Comparison of ENCODE assay signal across 1 cellular context in the genomic region with DNA sequence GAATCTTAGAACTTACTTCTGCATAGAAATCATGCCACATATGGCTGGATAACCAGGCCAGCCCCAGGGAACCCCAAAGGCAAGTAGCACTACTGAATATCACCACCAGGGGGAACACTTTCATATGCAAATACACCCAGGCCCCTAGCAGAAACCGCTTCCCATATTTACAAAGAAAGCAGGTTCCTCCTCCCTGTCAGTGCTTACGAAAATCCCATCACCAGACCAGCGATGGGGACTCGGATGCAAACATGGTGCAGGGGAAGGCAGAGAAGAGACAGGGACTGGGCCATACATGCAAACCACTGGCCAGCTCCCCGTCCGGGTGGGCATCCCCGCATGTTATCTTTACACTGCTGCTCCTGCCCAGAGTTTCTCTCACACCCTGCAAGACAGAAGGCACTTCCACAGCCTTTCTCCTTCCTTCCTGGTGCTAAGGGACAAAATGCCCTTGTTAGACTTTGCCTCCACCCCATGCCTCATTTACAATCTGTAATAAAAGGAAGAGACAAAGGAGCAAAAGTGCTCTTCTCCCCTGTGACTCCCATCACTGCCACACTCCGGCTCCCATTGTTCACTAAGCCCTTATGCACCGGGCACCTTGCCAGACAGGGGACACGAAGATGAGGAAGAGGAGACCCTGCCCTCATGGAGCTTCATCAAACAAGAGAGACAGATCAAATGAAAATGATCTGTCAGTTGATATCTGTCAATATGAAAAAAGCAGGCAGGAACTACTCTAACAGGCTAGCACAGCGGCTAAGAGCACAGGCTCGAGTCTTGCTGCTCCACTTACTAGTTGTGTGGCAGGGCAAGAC.
TF ChIP-seq lines count a peak whose summit lies in the region.

No MANE protein-coding gene starts in this region.

TF ChIP-seq in HepG2, 621 proteins besides CTCF, POLR2A, EP300 and RAD21 (continued from another document):
- TF ChIP-seq, protein P1, sequence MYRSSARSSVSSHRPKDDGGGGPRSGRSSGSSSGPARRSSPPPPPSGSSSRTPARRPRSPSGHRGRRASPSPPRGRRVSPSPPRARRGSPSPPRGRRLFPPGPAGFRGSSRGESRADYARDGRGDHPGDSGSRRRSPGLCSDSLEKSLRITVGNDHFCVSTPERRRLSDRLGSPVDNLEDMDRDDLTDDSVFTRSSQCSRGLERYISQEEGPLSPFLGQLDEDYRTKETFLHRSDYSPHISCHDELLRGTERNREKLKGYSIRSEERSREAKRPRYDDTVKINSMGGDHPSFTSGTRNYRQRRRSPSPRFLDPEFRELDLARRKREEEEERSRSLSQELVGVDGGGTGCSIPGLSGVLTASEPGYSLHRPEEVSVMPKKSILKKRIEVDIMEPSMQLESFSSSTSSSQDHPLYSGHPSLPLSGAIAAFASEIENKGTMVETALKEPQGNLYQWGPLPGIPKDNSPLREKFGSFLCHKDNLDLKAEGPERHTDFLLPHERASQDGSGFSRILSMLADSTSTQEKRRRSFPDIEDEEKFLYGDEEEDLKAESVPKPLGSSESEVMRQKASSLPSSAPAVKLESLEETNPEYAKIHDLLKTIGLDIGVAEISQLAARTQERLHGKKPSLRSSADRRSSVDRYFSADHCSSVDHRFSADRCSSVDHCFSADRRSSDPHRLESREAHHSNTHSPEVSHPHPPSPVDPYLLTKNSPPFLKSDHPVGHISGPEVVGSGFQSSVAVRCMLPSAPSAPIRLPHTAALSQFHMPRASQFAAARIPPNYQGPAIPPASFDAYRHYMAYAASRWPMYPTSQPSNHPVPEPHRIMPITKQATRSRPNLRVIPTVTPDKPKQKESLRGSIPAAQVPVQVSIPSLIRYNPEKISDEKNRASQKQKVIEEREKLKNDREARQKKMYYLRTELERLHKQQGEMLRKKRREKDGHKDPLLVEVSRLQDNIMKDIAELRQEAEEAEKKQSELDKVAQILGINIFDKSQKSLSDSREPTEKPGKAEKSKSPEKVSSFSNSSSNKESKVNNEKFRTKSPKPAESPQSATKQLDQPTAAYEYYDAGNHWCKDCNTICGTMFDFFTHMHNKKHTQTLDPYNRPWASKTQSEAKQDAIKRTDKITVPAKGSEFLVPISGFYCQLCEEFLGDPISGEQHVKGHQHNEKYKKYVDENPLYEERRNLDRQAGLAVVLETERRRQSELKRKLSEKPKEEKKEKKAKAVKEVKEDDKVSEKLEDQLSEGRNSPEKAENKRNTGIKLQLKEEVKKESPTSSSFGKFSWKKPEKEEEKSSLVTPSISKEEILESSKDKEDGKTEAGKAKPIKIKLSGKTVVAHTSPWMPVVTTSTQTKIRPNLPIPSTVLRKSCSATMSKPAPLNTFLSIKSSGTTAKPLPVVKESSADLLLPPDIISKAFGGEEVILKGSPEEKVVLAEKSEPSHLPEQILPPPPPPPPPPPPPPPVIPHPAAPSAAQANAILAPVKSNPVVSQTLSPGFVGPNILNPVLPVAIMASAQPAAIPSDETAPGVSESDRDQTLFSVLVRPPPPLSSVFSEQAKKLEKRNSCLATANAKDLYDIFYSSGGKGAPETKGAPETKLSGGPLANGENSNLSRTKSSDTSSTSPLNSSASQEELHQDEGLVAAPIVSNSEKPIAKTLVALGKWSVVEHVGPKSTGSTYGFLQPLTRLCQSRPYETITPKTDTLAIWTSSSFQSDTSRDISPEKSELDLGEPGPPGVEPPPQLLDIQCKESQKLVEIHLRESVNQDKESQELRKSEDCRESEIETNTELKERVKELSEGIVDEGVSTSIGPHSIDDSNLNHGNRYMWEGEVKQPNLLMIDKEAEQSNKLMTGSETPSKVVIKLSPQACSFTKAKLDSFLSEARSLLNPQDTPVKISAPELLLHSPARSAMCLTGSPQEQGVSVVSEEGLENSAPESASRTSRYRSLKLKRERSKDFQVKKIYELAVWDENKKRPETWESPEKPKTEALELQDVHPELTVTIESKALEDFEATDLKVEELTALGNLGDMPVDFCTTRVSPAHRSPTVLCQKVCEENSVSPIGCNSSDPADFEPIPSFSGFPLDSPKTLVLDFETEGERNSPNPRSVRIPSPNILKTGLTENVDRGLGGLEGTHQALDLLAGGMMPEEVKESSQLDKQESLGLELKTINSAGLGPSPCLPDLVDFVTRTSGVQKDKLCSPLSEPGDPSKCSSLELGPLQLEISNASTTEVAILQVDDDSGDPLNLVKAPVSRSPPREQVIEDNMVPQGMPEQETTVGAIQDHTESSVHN (CRISPR knock-in tag; IDR thresholded peaks at IDR 0.05), result no peak
- TF ChIP-seq ZNF775 (CRISPR knock-in tag; IDR thresholded peaks at IDR 0.05; ENCODE audit: borderline replicate concordance), result no peak
- TF ChIP-seq DMAP1 (CRISPR knock-in tag; IDR thresholded peaks at IDR 0.05), result no peak
- no peak for TF ChIP-seq HNF4A (CRISPR knock-in tag; IDR thresholded peaks at IDR 0.05)
- TF ChIP-seq, protein P2, sequence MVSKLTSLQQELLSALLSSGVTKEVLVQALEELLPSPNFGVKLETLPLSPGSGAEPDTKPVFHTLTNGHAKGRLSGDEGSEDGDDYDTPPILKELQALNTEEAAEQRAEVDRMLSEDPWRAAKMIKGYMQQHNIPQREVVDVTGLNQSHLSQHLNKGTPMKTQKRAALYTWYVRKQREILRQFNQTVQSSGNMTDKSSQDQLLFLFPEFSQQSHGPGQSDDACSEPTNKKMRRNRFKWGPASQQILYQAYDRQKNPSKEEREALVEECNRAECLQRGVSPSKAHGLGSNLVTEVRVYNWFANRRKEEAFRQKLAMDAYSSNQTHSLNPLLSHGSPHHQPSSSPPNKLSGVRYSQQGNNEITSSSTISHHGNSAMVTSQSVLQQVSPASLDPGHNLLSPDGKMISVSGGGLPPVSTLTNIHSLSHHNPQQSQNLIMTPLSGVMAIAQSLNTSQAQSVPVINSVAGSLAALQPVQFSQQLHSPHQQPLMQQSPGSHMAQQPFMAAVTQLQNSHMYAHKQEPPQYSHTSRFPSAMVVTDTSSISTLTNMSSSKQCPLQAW (CRISPR knock-in tag; IDR thresholded peaks at IDR 0.05), result peak; percentile 41; the same call in 1 of the 2 replicates
- TF ChIP-seq ZFYVE20 (CRISPR knock-in tag; IDR thresholded peaks at IDR 0.05; ENCODE audit: borderline replicate concordance, low read depth), result no peak
- no peak for TF ChIP-seq ZNF296 (CRISPR knock-in tag; conservative IDR thresholded peaks at IDR 0.05)
- TF ChIP-seq FOXA3 (CRISPR knock-in tag; IDR thresholded peaks at IDR 0.05), result peak; percentile 83
- TF ChIP-seq ZNF460 (CRISPR knock-in tag; IDR thresholded peaks at IDR 0.05; ENCODE audit: borderline replicate concordance), result no peak
- TF ChIP-seq ZNF768 (CRISPR knock-in tag; IDR thresholded peaks at IDR 0.05), result no peak
- no peak for TF ChIP-seq NKX3-1 (CRISPR knock-in tag; IDR thresholded peaks at IDR 0.05)
- TF ChIP-seq NFYB (CRISPR knock-in tag; IDR thresholded peaks at IDR 0.05), result no peak
- TF ChIP-seq ZNF12 (CRISPR knock-in tag; IDR thresholded peaks at IDR 0.05), result no peak
- no peak for TF ChIP-seq ZFP36L2 (CRISPR knock-in tag; IDR thresholded peaks at IDR 0.05)
- no peak for TF ChIP-seq PCBP1 (IDR thresholded peaks at IDR 0.05; ENCODE audit: borderline replicate concordance, low read depth, low read length)
- TF ChIP-seq, protein P3, sequence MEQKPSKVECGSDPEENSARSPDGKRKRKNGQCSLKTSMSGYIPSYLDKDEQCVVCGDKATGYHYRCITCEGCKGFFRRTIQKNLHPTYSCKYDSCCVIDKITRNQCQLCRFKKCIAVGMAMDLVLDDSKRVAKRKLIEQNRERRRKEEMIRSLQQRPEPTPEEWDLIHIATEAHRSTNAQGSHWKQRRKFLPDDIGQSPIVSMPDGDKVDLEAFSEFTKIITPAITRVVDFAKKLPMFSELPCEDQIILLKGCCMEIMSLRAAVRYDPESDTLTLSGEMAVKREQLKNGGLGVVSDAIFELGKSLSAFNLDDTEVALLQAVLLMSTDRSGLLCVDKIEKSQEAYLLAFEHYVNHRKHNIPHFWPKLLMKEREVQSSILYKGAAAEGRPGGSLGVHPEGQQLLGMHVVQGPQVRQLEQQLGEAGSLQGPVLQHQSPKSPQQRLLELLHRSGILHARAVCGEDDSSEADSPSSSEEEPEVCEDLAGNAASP (CRISPR knock-in tag; IDR thresholded peaks at IDR 0.05; ENCODE audit: borderline replicate concordance), result no peak
- TF ChIP-seq ZNF253 (CRISPR knock-in tag; IDR thresholded peaks at IDR 0.05; ENCODE audit: borderline replicate concordance), result no peak
- TF ChIP-seq ZNF354B (CRISPR knock-in tag; IDR thresholded peaks at IDR 0.05), result no peak
- TF ChIP-seq RFX3 (CRISPR knock-in tag; IDR thresholded peaks at IDR 0.05), result no peak
- TF ChIP-seq, protein P4, sequence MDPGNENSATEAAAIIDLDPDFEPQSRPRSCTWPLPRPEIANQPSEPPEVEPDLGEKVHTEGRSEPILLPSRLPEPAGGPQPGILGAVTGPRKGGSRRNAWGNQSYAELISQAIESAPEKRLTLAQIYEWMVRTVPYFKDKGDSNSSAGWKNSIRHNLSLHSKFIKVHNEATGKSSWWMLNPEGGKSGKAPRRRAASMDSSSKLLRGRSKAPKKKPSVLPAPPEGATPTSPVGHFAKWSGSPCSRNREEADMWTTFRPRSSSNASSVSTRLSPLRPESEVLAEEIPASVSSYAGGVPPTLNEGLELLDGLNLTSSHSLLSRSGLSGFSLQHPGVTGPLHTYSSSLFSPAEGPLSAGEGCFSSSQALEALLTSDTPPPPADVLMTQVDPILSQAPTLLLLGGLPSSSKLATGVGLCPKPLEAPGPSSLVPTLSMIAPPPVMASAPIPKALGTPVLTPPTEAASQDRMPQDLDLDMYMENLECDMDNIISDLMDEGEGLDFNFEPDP (CRISPR knock-in tag; conservative IDR thresholded peaks at IDR 0.05), result no peak
- 0 out of 4 replicates have a peak, but pooled peaks of 1 of the 2 experiments have one; percentile 31 for TF ChIP-seq KLF16 (CRISPR knock-in tag; IDR thresholded peaks at IDR 0.05)
- TF ChIP-seq FOXO1 (CRISPR knock-in tag; IDR thresholded peaks at IDR 0.05), result peak; percentile 34; the same call in 1 of the 2 replicates
- no peak for TF ChIP-seq ZBTB21 (CRISPR knock-in tag; IDR thresholded peaks at IDR 0.05)
- 0 out of 2 replicates have a peak, but pooled peaks have one; percentile 31 for TF ChIP-seq FOXK1 (CRISPR knock-in tag; IDR thresholded peaks at IDR 0.05; ENCODE audit: borderline replicate concordance, low read depth)
- TF ChIP-seq MIER2 (CRISPR knock-in tag; IDR thresholded peaks at IDR 0.05), result no peak
- TF ChIP-seq ZNF883 (CRISPR knock-in tag; IDR thresholded peaks at IDR 0.05; ENCODE audit: not compliant biosample characterization), result no peak
- no peak for TF ChIP-seq CBFB (CRISPR knock-in tag; IDR thresholded peaks at IDR 0.05)
- TF ChIP-seq STAG1 (CRISPR knock-in tag; IDR thresholded peaks at IDR 0.05), result peak; percentile 77
- no peak for TF ChIP-seq ZNF234 (CRISPR knock-in tag; conservative IDR thresholded peaks at IDR 0.05)
- no peak for TF ChIP-seq LCORL (IDR thresholded peaks at IDR 0.05)
- no peak for TF ChIP-seq LCORL (CRISPR knock-in tag; IDR thresholded peaks at IDR 0.05)
- TF ChIP-seq ZFP62 (CRISPR knock-in tag; IDR thresholded peaks at IDR 0.05), result no peak
- no peak for TF ChIP-seq ZNF547 (CRISPR knock-in tag; IDR thresholded peaks at IDR 0.05)
- no peak for TF ChIP-seq GABPA (IDR thresholded peaks at IDR 0.05; ENCODE audit: low read depth, low read length)
- TF ChIP-seq GABPA (CRISPR knock-in tag; IDR thresholded peaks at IDR 0.05; ENCODE audit: low read depth), result no peak
- TF ChIP-seq, protein P5, sequence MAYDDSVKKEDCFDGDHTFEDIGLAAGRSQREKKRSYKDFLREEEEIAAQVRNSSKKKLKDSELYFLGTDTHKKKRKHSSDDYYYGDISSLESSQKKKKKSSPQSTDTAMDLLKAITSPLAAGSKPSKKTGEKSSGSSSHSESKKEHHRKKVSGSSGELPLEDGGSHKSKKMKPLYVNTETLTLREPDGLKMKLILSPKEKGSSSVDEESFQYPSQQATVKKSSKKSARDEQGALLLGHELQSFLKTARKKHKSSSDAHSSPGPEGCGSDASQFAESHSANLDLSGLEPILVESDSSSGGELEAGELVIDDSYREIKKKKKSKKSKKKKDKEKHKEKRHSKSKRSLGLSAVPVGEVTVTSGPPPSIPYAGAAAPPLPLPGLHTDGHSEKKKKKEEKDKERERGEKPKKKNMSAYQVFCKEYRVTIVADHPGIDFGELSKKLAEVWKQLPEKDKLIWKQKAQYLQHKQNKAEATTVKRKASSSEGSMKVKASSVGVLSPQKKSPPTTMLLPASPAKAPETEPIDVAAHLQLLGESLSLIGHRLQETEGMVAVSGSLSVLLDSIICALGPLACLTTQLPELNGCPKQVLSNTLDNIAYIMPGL (CRISPR knock-in tag; IDR thresholded peaks at IDR 0.05; ENCODE audit: borderline replicate concordance in 1 of 2, low read depth in 1 of 2), result 0 out of 4 replicates have a peak, but pooled peaks of 1 of the 2 experiments have one; percentile 36
- TF ChIP-seq, protein P6, sequence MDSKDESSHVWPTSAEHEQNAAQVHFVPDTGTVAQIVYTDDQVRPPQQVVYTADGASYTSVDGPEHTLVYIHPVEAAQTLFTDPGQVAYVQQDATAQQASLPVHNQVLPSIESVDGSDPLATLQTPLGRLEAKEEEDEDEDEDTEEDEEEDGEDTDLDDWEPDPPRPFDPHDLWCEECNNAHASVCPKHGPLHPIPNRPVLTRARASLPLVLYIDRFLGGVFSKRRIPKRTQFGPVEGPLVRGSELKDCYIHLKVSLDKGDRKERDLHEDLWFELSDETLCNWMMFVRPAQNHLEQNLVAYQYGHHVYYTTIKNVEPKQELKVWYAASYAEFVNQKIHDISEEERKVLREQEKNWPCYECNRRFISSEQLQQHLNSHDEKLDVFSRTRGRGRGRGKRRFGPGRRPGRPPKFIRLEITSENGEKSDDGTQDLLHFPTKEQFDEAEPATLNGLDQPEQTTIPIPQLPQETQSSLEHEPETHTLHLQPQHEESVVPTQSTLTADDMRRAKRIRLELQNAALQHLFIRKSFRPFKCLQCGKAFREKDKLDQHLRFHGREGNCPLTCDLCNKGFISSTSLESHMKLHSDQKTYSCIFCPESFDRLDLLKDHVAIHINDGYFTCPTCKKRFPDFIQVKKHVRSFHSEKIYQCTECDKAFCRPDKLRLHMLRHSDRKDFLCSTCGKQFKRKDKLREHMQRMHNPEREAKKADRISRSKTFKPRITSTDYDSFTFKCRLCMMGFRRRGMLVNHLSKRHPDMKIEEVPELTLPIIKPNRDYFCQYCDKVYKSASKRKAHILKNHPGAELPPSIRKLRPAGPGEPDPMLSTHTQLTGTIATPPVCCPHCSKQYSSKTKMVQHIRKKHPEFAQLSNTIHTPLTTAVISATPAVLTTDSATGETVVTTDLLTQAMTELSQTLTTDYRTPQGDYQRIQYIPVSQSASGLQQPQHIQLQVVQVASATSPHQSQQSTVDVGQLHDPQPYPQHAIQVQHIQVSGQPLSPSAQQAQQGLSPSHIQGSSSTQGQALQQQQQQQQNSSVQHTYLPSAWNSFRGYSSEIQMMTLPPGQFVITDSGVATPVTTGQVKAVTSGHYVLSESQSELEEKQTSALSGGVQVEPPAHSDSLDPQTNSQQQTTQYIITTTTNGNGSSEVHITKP (CRISPR knock-in tag; IDR thresholded peaks at IDR 0.05; ENCODE audit: low read depth), result no peak
